Comparison of ENCODE assay signal across 8 cellular contexts in genomic region chr1:120179420-120180348, GRCh38. TPM values are rescaled to one million over a fixed set of nuclear protein-coding genes. Genes with fewer than 3 reads are reported as not detected.
A peak's percentile ranks its signal among the peaks of the same experiment; 100 is the strongest.
DNase-seq lines count a peak whose midpoint lies in the region; ATAC-seq, FAIRE-seq and TF ChIP-seq lines count a peak whose summit lies in the region.

No MANE protein-coding gene starts in this region.

- H2AFZ ChIP-seq in H1 (ENCODE audit: low read length) = peak overlapping the region; percentile 31; the same call in 1 of the 2 replicates

- no peak for TF ChIP-seq CTCF in H1 (IDR thresholded peaks at IDR 0.05; ENCODE audit: control extremely low read depth in 1 of 3, insufficient read depth in 1 of 3, low read depth in 1 of 3, low read length in 3 of 3)

- H3K56ac ChIP-seq in H1 (replicated peaks; ENCODE audit: insufficient read length, low read depth, low read length) = no peak overlapping the region

- peaks cover 0 to 7% (median 4%) of the 10 kb centered on the region in 4 experiments; a peak in 4 of 7 replicates for H3K4me1 ChIP-seq in H1 (replicated peaks in 1 of 4; ENCODE audit: control insufficient read depth in 3 of 4, insufficient read depth in 4 of 4, low read length in 3 of 4)

- H3K23me2 ChIP-seq in H1 (ENCODE audit: low read depth, low read length) = peaks cover 2% of the 10 kb centered on the region; the same call in 1 of the 2 replicates

- in situ Hi-C loops in G401 (cut with HindIII; ENCODE audit: low sequenced_read_pairs) = no loop called here

- no peaks in the 10 kb centered on the region for H3K27me3 ChIP-seq in H1 (replicated peaks in 1 of 4; ENCODE audit: control insufficient read depth in 3 of 4, extremely low read depth in 1 of 4, insufficient read depth in 3 of 4, low read length in 3 of 4)

- DNase-seq in G401 (ENCODE audit: low spot score) (peak; percentile 41), NCI-H69 (lab: John Stamatoyannopoulos, UW) (peak; percentile 82), H1 (ENCODE audit: low read depth in 1 of 2, low spot score in 2 of 2) (peak in 1 of 2 experiments; percentile 58), myocyte (ENCODE audit: low read depth) (peak; percentile 78), iPS-NIHi7 (ENCODE audit: extremely low spot score) (no peak), mucosa of gallbladder (ENCODE audit: low spot score) (no peak), NCI-H510A (lab: John Stamatoyannopoulos, UW) (no peak)

- TF ChIP-seq RAD21 in H1 (IDR thresholded peaks at IDR 0.05 in 1 of 2, conservative IDR thresholded peaks at IDR 0.05 in 1 of 2; ENCODE audit: low read depth in 2 of 2, low read length in 2 of 2) = no peak

- peaks cover 0 to 6% of the 10 kb centered on the region in 2 experiments; a peak in 2 of 4 replicates for H3K79me2 ChIP-seq in H1 (ENCODE audit: control insufficient read depth in 1 of 2, insufficient read depth in 2 of 2, low read length in 2 of 2)

- no peak overlapping the region for H2BK12ac ChIP-seq in H1 (ENCODE audit: low read depth, low read length)

- no peak overlapping the region for H4K91ac ChIP-seq in H1 (replicated peaks; ENCODE audit: insufficient read length, low read length)

- H2BK5ac ChIP-seq in H1 (ENCODE audit: low read depth, low read length) = no peak overlapping the region

- TF ChIP-seq POLR2A in H1 (IDR thresholded peaks at IDR 0.05; ENCODE audit: control extremely low read depth in 1 of 2, low read depth in 2 of 2, low read length in 2 of 2) = no peak

- no peak overlapping the region for H4K5ac ChIP-seq in H1 (ENCODE audit: insufficient read length, low read depth, low read length)

- no peak for FAIRE-seq in H1 (lab: Jason Lieb, UNC)

- H2AK5ac ChIP-seq in H1 (ENCODE audit: low read depth, low read length) = no peak overlapping the region

- H3K18ac ChIP-seq in H1 (ENCODE audit: extremely low read depth, low read length) = no peak overlapping the region

- H3K36me3 ChIP-seq in H1 (ENCODE audit: control insufficient read depth in 2 of 4, insufficient read depth in 4 of 4, low read length in 3 of 4) = no peaks in the 10 kb centered on the region

- no peak overlapping the region for H2BK15ac ChIP-seq in H1 (ENCODE audit: low read length)

- no peaks in the 10 kb centered on the region for H4K20me1 ChIP-seq in H1 (replicated peaks in 1 of 2; ENCODE audit: control insufficient read depth in 1 of 2, insufficient read depth in 2 of 2, low read length in 2 of 2)

- H2BK20ac ChIP-seq in H1 (ENCODE audit: low read length) = no peak overlapping the region

- CTCF ChIA-PET in H1 (lab: Charles Lee; ENCODE audit: partially characterized antibody) = no interaction called here

- H3K9me3 ChIP-seq in H1 (ENCODE audit: insufficient read depth in 2 of 2, low read depth in 1 of 2, low read length in 1 of 2) = no peaks in the 10 kb centered on the region

- H3K23ac ChIP-seq in H1 (ENCODE audit: insufficient read length) = no peak overlapping the region

- no peak overlapping the region for H4K8ac ChIP-seq in H1 (ENCODE audit: extremely low read depth, insufficient read depth, low read length)

- H3K4me3 ChIP-seq in H1 (ENCODE audit: extremely low read depth in 1 of 4, insufficient read depth in 2 of 4, low read depth in 3 of 4, low read length in 4 of 4) = peak overlapping the region in 1 of 4 experiments; percentile 31; a peak in 2 of 8 replicates

- POLR2A ChIA-PET in H1 (lab: Charles Lee; ENCODE audit: partially characterized antibody) = no interaction called here

- no peaks in the 10 kb centered on the region for H3K79me1 ChIP-seq in H1 (ENCODE audit: low read depth, low read length)

- no peak overlapping the region for H3K27ac ChIP-seq in H1 (ENCODE audit: low read depth, low read length)

- WGBS in H1 (ENCODE audit: extremely low coverage in 1 of 2, insufficient coverage in 1 of 2, insufficient read length in 1 of 2, insufficient replicate concordance in 2 of 2, low coverage in 1 of 2, low lambda C conversion rate in 2 of 2, missing lambda C conversion rate in 1 of 2), 2 experiments = 39% methylated on average over 17 of the region's 20 CpGs; no CpG with 5 or more reads in 1 of the 2 experiments

- no peak for ATAC-seq in GM21515 (IDR thresholded peaks at IDR 0.05; ENCODE audit: unreplicated experiment)

- peak overlapping the region; percentile 45 to 55 for H3K4me2 ChIP-seq in H1 (ENCODE audit: insufficient read depth in 1 of 2, low read depth in 2 of 2, low read length in 2 of 2)

- no peak for TF ChIP-seq EP300 in H1 (IDR thresholded peaks at IDR 0.05; ENCODE audit: borderline replicate concordance in 1 of 2, low read depth in 2 of 2, low read length in 2 of 2)

- H3K14ac ChIP-seq in H1 (ENCODE audit: insufficient read length) = no peak overlapping the region

- no peak overlapping the region for H3K4ac ChIP-seq in H1 (replicated peaks; ENCODE audit: insufficient read length, low read depth, low read length)

- H3K9ac ChIP-seq in H1 (replicated peaks in 1 of 4; ENCODE audit: extremely low read depth in 1 of 4, low read depth in 3 of 4, low read length in 3 of 4) = no peak overlapping the region

- H2BK120ac ChIP-seq in H1 (replicated peaks; ENCODE audit: low read depth, low read length) = peak overlapping the region; percentile 90

TF ChIP-seq in H1, 55 proteins besides CTCF, POLR2A, EP300 and RAD21:
- TF ChIP-seq SP1 (IDR thresholded peaks at IDR 0.05; ENCODE audit: low read depth, low read length) (no peak), SP2 (IDR thresholded peaks at IDR 0.05; ENCODE audit: low read length) (no peak), SIX5 (IDR thresholded peaks at IDR 0.05; ENCODE audit: low read depth, low read length) (no peak), BACH1 (IDR thresholded peaks at IDR 0.05; ENCODE audit: low read length) (no peak), NRF1 (IDR thresholded peaks at IDR 0.05; ENCODE audit: low read depth, low read length) (no peak), FOSL1 (IDR thresholded peaks at IDR 0.05; ENCODE audit: insufficient read depth, low read depth, low read length) (no peak)

RNA-seq across cellular contexts. Expression of gene SEC22B, which starts 3.4 kb away (rescaled TPM):
- total RNA-seq in G401 (2014; rRNA removed; shearing (Covaris generic)) = 4.9 and 5.1 TPM in 2 replicates
- total RNA-seq in H1 (2021; fragmentation: NEBNext Ultra II Directional; extraction: Animal tissue kit (Norgen Biotek cat#: 25700)) = 10.7 and 11.6 TPM in 2 replicates
- polyA plus RNA-seq in H1 (2011; rRNA removed) = 3.8 and 5.6 TPM in 2 replicates
- polyA plus RNA-seq in H1 (2011; cell fraction: cytosol; rRNA removed) = 6.8 TPM
- 3.2 TPM for polyA plus RNA-seq in H1 (2011; cell fraction: nucleus; rRNA removed)
- polyA plus RNA-seq in H1 (2012, experiment 1 of 2) = 6.0 to 10.5 TPM (median 7.3 TPM) in 4 replicates
- 3.2 TPM for polyA plus RNA-seq in H1 (2012, experiment 2 of 2)
- polyA plus RNA-seq in H1 (2013, experiment 1 of 2) = 9.6 TPM
- polyA plus RNA-seq in H1 (2013, experiment 2 of 2) = 9.2 TPM
- polyA minus RNA-seq in H1 (2011; rRNA and poly(A)+ RNA removed) = 7.6 and 10.4 TPM in 2 replicates
- polyA minus RNA-seq in H1 (2011; cell fraction: cytosol; rRNA and poly(A)+ RNA removed) = 5.5 TPM
- polyA minus RNA-seq in H1 (2011; cell fraction: nucleus; rRNA and poly(A)+ RNA removed) = 23.6 TPM
- total RNA-seq in myocyte (32.9 and 37.7 TPM in 2 replicates), mucosa of gallbladder (28.8 TPM)
- polyA plus RNA-seq in myocyte (2012) = 41.5 TPM

Comparison
In these comparisons a context has a peak if more than half of its experiments do, and no peak if none do; other contexts are left out.
1. DNase-seq: peak in G401 (single experiment), NCI-H69 (single experiment) and myocyte (single experiment); none in iPS-NIHi7 (single experiment), mucosa of gallbladder (single experiment) and NCI-H510A (single experiment).